22 cellular contexts compared by ENCODE assay signal in genomic region chr2:100756704-100757103, GRCh38.
"Had no signal": no experiment of that assay in that cellular context is flagged by ENCODE, and none has a peak within 500 bp of the region (broad histone marks: within the 10 kb centered on the region; RNA-seq: fewer than 3 reads in every experiment).

No MANE protein-coding gene starts in this region.

- H3K27me3 ChIP-seq: foreskin keratinocyte, right lobe of liver, suprapubic skin had no signal

- H3K4me3 ChIP-seq: prostate gland, right lobe of liver, spleen, suprapubic skin had no signal

- ATAC-seq: activated T-cell treated with anti-CD3 and anti-CD28 coated beads, Interleukin-2, amount 50 U/mL, for 72 hours; foreskin keratinocyte; left ventricle myocardium superior; right lobe of liver had no signal

- H3K4me1 Mint-ChIP-seq: activated B cell treated with CpG ODN at 0.5 μM for 24 hours, brain, nephron had no signal

- H3K9me3 Mint-ChIP-seq: activated B cell treated with CpG ODN at 0.5 μM for 24 hours; activated CD4-positive, alpha-beta T cell treated with anti-CD3 and anti-CD28 coated beads, Interleukin-2, amount 10 ng/mL, durations not matched to agents 7 days and 5 days; nephron; T-helper 2 cell treated with Interferon-gamma antibody and Interleukin-4, amounts not matched to agents 5 μg/mL and 100 μg/mL, for 36 hours; type B pancreatic cell had no signal

- H3K27ac Mint-ChIP-seq: activated B cell treated with CpG ODN at 0.5 μM for 24 hours; activated CD4-positive, alpha-beta T cell treated with anti-CD3 and anti-CD28 coated beads, Interleukin-2, amount 10 ng/mL, durations not matched to agents 7 days and 5 days; activated naive CD8-positive, alpha-beta T cell; activated T-cell treated with anti-CD3 and anti-CD28 coated beads, Interleukin-2, amount 50 U/mL, for 72 hours; nephron; stimulated activated naive CD8-positive, alpha-beta T cell treated with anti-CD3 and anti-CD28 coated beads, Interleukin-15, Interleukin-2, amounts not matched to agents 100 ng/mL and 50 ng/mL, for 24 hours; T-helper 2 cell treated with Interferon-gamma antibody and Interleukin-4, amounts not matched to agents 5 μg/mL and 100 μg/mL, for 36 hours; type B pancreatic cell had no signal

- DNase-seq: activated B cell treated with CpG ODN at 0.5 μM for 24 hours; activated CD4-positive, alpha-beta T cell treated with anti-CD3 and anti-CD28 coated beads, Interleukin-2, amount 10 ng/mL, durations not matched to agents 7 days and 5 days; activated CD8-positive, alpha-beta memory T cell treated with anti-CD3 and anti-CD28 coated beads, Interleukin-2, amount 50 U/mL, for 48 hours; activated gamma-delta T cell treated with Interleukin-2 at 50 U/mL for 16 hours; activated T-cell treated with anti-CD3 and anti-CD28 coated beads, Interleukin-2, amount 50 U/mL, for 72 hours; amniotic stem cell; erythroblast; foreskin keratinocyte; kidney glomerular epithelial cell; left ventricle myocardium superior; mesendoderm; occipital lobe; right lobe of liver; spleen had no signal

- H3K9me3 ChIP-seq: prostate gland, right lobe of liver, spleen, suprapubic skin had no signal

- H3K4me3 Mint-ChIP-seq: activated B cell treated with CpG ODN at 0.5 μM for 24 hours; activated CD4-positive, alpha-beta T cell treated with anti-CD3 and anti-CD28 coated beads, Interleukin-2, amount 10 ng/mL, durations not matched to agents 7 days and 5 days; activated naive CD8-positive, alpha-beta T cell; activated T-cell treated with anti-CD3 and anti-CD28 coated beads, Interleukin-2, amount 50 U/mL, for 72 hours; brain; nephron; stimulated activated naive CD8-positive, alpha-beta T cell treated with anti-CD3 and anti-CD28 coated beads, Interleukin-15, Interleukin-2, amounts not matched to agents 100 ng/mL and 50 ng/mL, for 24 hours; T-helper 2 cell treated with Interferon-gamma antibody and Interleukin-4, amounts not matched to agents 5 μg/mL and 100 μg/mL, for 36 hours; type B pancreatic cell had no signal

- H3K4me1 ChIP-seq: prostate gland, spleen had no signal

- H3K27ac ChIP-seq: foreskin keratinocyte, right lobe of liver, spleen, suprapubic skin had no signal

- H3K36me3 ChIP-seq: prostate gland, right lobe of liver, spleen, suprapubic skin had no signal

- H3K36me3 Mint-ChIP-seq: brain, type B pancreatic cell had no signal
